ENCODE assay signal across 8 cellular contexts in the genomic region with DNA sequence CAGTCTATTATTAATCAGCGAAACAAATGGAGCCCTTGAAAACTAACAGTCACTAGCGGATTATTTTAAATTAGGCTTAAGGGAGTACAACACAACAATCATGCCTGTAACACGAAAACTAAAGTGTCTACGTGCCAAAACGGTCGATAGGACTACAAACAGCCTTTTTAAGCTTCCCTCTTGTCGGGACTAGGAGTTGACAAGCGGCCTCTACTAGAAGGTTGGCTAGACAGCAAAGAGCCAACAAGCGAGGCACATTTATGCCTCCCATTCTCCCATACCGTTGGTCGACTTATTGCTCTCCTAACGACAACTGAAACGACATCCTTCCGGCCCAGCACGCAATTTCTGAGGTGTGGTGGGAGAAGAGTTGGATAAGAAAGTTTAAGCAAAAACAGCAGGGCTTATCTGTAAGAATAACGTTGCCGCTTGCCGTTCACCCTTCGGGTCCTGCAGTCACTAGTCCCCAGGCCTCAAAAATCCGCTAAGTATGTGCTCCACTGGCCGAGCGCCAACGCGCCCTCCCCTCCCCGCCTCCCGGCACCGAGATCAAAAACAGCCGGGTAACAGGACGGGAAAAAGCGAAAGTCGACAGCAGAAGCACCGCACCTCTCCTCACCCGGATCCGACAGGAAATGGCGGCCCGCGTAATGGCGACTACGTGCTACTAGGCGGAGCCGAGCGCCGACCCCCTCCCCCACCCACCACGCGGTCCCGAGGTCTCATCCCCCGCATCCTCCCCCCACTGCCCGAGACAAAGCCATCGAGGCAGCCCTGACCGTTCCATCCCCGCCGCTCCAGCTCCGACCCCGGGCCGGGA. TPM values are rescaled to one million over a fixed set of nuclear protein-coding genes. Genes with fewer than 3 reads are reported as not detected.
DNase-seq lines count a peak whose midpoint lies in the region; ATAC-seq lines count a peak whose summit lies in the region.

No MANE protein-coding gene starts in this region.

- H3K4me3 ChIP-seq in esophagus (ENCODE audit: low read depth in 1 of 2, low read length in 2 of 2): peak overlapping the region; percentile 94 to 99
- peak overlapping the region; percentile 52 for H3K4me3 ChIP-seq in mucosa of stomach (ENCODE audit: low read length)

- peak; percentile 29 for ATAC-seq in GM18867 (IDR thresholded peaks at IDR 0.05; ENCODE audit: unreplicated experiment)
- peak; percentile 52 to 61 for ATAC-seq in activated T-cell treated with anti-CD3 and anti-CD28 coated beads, Interleukin-2, amount 50 U/mL, for 4 hours

- H3K4me3 Mint-ChIP-seq in activated T-cell treated with anti-CD3 and anti-CD28 coated beads, Interleukin-2, amount 50 U/mL, for 4 hours: peak overlapping the region; percentile 96

- H3K27me3 ChIP-seq in esophagus (ENCODE audit: control insufficient read depth in 1 of 2, insufficient read depth in 2 of 2, low read length in 2 of 2) (no peaks in the 10 kb centered on the region), mucosa of stomach (ENCODE audit: control insufficient read depth, insufficient read depth, low read length) (no peaks in the 10 kb centered on the region)

- H3K27ac ChIP-seq in esophagus (ENCODE audit: low read depth in 2 of 2, low read length in 1 of 2): peak overlapping the region; percentile 98

- H3K4me1 Mint-ChIP-seq in activated T-cell treated with anti-CD3 and anti-CD28 coated beads, Interleukin-2, amount 50 U/mL, for 4 hours (ENCODE audit: low read depth): peaks cover 53% of the 10 kb centered on the region

- H3K4me1 ChIP-seq in esophagus (ENCODE audit: control insufficient read depth in 2 of 2, insufficient read depth in 2 of 2, low read length in 1 of 2) (peaks cover 0 to 2% of the 10 kb centered on the region in 2 donors), mucosa of stomach (ENCODE audit: control insufficient read depth, insufficient read depth, low read length) (peaks cover 10% of the 10 kb centered on the region)

- no peaks in the 10 kb centered on the region for H3K27me3 Mint-ChIP-seq in activated T-cell treated with anti-CD3 and anti-CD28 coated beads, Interleukin-2, amount 50 U/mL, for 4 hours (ENCODE audit: low read depth)

- H3K9me3 ChIP-seq in esophagus (ENCODE audit: control insufficient read depth in 2 of 2, insufficient read depth in 1 of 2, low read depth in 1 of 2, low read length in 1 of 2): no peaks in the 10 kb centered on the region
- H3K9me3 ChIP-seq in mucosa of stomach (ENCODE audit: control insufficient read depth, low read length): no peaks in the 10 kb centered on the region

- no peaks in the 10 kb centered on the region for H3K9me3 Mint-ChIP-seq in activated T-cell treated with anti-CD3 and anti-CD28 coated beads, Interleukin-2, amount 50 U/mL, for 4 hours

- peaks cover 53% of the 10 kb centered on the region for H3K36me3 Mint-ChIP-seq in activated T-cell treated with anti-CD3 and anti-CD28 coated beads, Interleukin-2, amount 50 U/mL, for 4 hours (ENCODE audit: insufficient read depth)

- H3K9ac ChIP-seq in mucosa of stomach (ENCODE audit: low read length): peak overlapping the region; percentile 100

- 1% methylated on average over 51 to 55 of the region's 55 CpGs for WGBS in esophagus, 2 donors

- peak; percentile 64 for DNase-seq in 8988T
- DNase-seq in HPDE6-E6E7 (ENCODE audit: extremely low spot score): peak; percentile 62
- peak; percentile 88 for DNase-seq in OCI-M1 (lab: John Stamatoyannopoulos, UW)
- DNase-seq in activated T-cell treated with anti-CD3 and anti-CD28 coated beads, Interleukin-2, amount 50 U/mL, for 4 hours: peak; percentile 87
- DNase-seq in stimulated activated CD8-positive, alpha-beta memory T cell treated with anti-CD3 and anti-CD28 coated beads, Interleukin-4, amount 100 ng/mL, for 24 hours (ENCODE audit: low read depth): peak; percentile 79

- peaks cover 5 to 6% of the 10 kb centered on the region in 2 donors for H3K36me3 ChIP-seq in esophagus (ENCODE audit: control insufficient read depth in 2 of 2, insufficient read depth in 2 of 2, low read length in 1 of 2)
- peaks cover 7% of the 10 kb centered on the region for H3K36me3 ChIP-seq in mucosa of stomach (ENCODE audit: control insufficient read depth, insufficient read depth, low read length)

RNA-seq across cellular contexts. Expression of gene HNRNPK, which starts 0.8 kb away (rescaled TPM):
- 100 to 1,000 TPM; 929 to 978 (median 948) TPM for total RNA-seq in activated T-cell treated with anti-CD3 and anti-CD28 coated beads, Interleukin-2, amount 50 U/mL, for 4 hours
- polyA plus RNA-seq in esophagus: 100 to 1,000 TPM; 176 to 299 TPM

RNA-seq across cellular contexts. Expression of gene RMI1, which starts 1.4 kb away (rescaled TPM):
- total RNA-seq in activated T-cell treated with anti-CD3 and anti-CD28 coated beads, Interleukin-2, amount 50 U/mL, for 4 hours: 10 to 100 TPM; 15.6 to 18.2 (median 16.2) TPM
- 1 to 10 TPM; 2.3 to 3.6 TPM for polyA plus RNA-seq in esophagus

RNA-seq across cellular contexts. Expression of gene KIF27, which starts 58.0 kb away (rescaled TPM):
- 1 to 10 TPM; 1.3 to 1.5 (median 1.4) TPM for total RNA-seq in activated T-cell treated with anti-CD3 and anti-CD28 coated beads, Interleukin-2, amount 50 U/mL, for 4 hours
- polyA plus RNA-seq in esophagus: 1 to 10 TPM in 1 of 2 donors, under 1 TPM in 1; 0.76 to 1.2 TPM

Comparison
In these comparisons a context has a peak if more than half of its experiments do, and no peak if none do; other contexts are left out.
1. Peak in every context shown above with its lines: DNase-seq, ATAC-seq, H3K4me3 ChIP-seq and H3K27ac ChIP-seq.